ENCODE assay signal across 18 cellular contexts in genomic region chr10:116170815-116171250, GRCh38.
DNase-seq lines count a peak whose midpoint lies in the region; ATAC-seq and TF ChIP-seq lines count a peak whose summit lies in the region.
"Had no signal": no experiment of that assay in that cellular context is flagged by ENCODE, and none has a peak within 500 bp of the region (broad histone marks: within the 10 kb centered on the region; RNA-seq: fewer than 3 reads in every experiment).

No MANE protein-coding gene starts in this region.

- H3K27ac Mint-ChIP-seq in GM23338, result 0 out of 2 replicates have a peak overlapping the region, but pooled peaks have one; percentile 23
- peak overlapping the region; percentile 99 for H3K27ac Mint-ChIP-seq in glutamatergic neuron (ENCODE audit: unreplicated experiment)
- H3K27ac Mint-ChIP-seq: T-helper 2 cell treated with Interferon-gamma antibody and Interleukin-4, amounts not matched to agents 5 μg/mL and 100 μg/mL, for 36 hours had no signal

- H3K27me3 ChIP-seq in GM23338 (ENCODE audit: insufficient read depth) (no peaks in the 10 kb centered on the region), NT2/D1 (ENCODE audit: insufficient read depth, insufficient read length) (no peaks in the 10 kb centered on the region)
- H3K27me3 ChIP-seq: pancreas had no signal

- H3K4me3 ChIP-seq in GM23338 (no peak overlapping the region), NT2/D1 (ENCODE audit: insufficient read length, low read depth) (no peak overlapping the region)
- H3K4me3 ChIP-seq: hepatocyte, lower lobe of right lung, pancreas had no signal

- H3K4me3 Mint-ChIP-seq in GM23338, result no peak overlapping the region; the same call in 2 of the 3 replicates
- peak overlapping the region; percentile 78 for H3K4me3 Mint-ChIP-seq in glutamatergic neuron (ENCODE audit: unreplicated experiment)
- H3K4me3 Mint-ChIP-seq: T-helper 2 cell treated with Interferon-gamma antibody and Interleukin-4, amounts not matched to agents 5 μg/mL and 100 μg/mL, for 36 hours had no signal

- H4K20me1 ChIP-seq in GM23338 (replicated peaks; ENCODE audit: insufficient read depth), result no peaks in the 10 kb centered on the region

- H3K79me2 ChIP-seq in GM23338 (replicated peaks; ENCODE audit: insufficient read depth), result no peaks in the 10 kb centered on the region
- H3K79me2 ChIP-seq: hepatocyte had no signal

- ATAC-seq in GM23338, result peak; percentile 48
- ATAC-seq: lower lobe of right lung, pancreas had no signal

- H3K4me1 Mint-ChIP-seq in GM23338 (peaks cover 30% of the 10 kb centered on the region), glutamatergic neuron (ENCODE audit: low read depth, unreplicated experiment) (peaks cover 71% of the 10 kb centered on the region)

- 0 out of 2 replicates have a peak, but pooled peaks cover 4% of the 10 kb centered on the region for H3K9me2 ChIP-seq in GM23338 (ENCODE audit: insufficient read depth)

- H3K36me3 Mint-ChIP-seq in GM23338 (ENCODE audit: low read depth) (peaks cover 4% of the 10 kb centered on the region; the same call in 2 of the 3 replicates), glutamatergic neuron (ENCODE audit: unreplicated experiment) (peaks cover 7% of the 10 kb centered on the region)

- peaks cover 13% of the 10 kb centered on the region for H3K4me1 ChIP-seq in GM23338 (ENCODE audit: insufficient read depth)
- no peaks in the 10 kb centered on the region for H3K4me1 ChIP-seq in NT2/D1 (ENCODE audit: insufficient read depth, insufficient read length)
- H3K4me1 ChIP-seq: lower lobe of right lung, pancreas had no signal

- no peak overlapping the region for H3K9ac ChIP-seq in NT2/D1 (ENCODE audit: insufficient read length, low read depth)

- no peaks in the 10 kb centered on the region for H3K9me3 ChIP-seq in NT2/D1 (ENCODE audit: insufficient read depth, low read length)
- H3K9me3 ChIP-seq: lower lobe of right lung, pancreas had no signal

- DNase-seq in A172 (ENCODE audit: low spot score) (peak; percentile 45), GM23338 (ENCODE audit: low spot score) (no peak), NT2/D1 (ENCODE audit: low read depth, low spot score) (peak; percentile 42), glutamatergic neuron (no peak), NCI-H345 treated with DMSO at 0.1 percent for 48 hours (lab: John Stamatoyannopoulos, UW; ENCODE audit: unreplicated experiment) (no peak), NK-92 (lab: John Stamatoyannopoulos, UW; ENCODE audit: unreplicated experiment) (no peak), SW480 (ENCODE audit: low spot score) (no peak)
- no peak for DNase-seq in activated CD4-positive, alpha-beta T cell treated with anti-CD3 and anti-CD28 coated beads for 1 hour
- DNase-seq: activated CD4-positive, alpha-beta T cell treated with anti-CD3 and anti-CD28 coated beads, Interleukin-2, amount 50 U/mL, for 48 hours; activated effector memory CD4-positive, alpha-beta T cell treated with anti-CD3 and anti-CD28 coated beads, Interleukin-2, amount 50 U/mL, for 16 hours; DND-41; lower lobe of right lung; NCI-H1048; NCI-H510A; pancreas; stimulated activated CD4-positive, alpha-beta T cell treated with anti-CD3 and anti-CD28 coated beads, Interleukin-1b, Interleukin-23, amount 100 ng/mL, for 48 hours had no signal

- H3K9me3 Mint-ChIP-seq in GM23338, result peaks cover 13% of the 10 kb centered on the region; the same call in 2 of the 3 replicates
- H3K9me3 Mint-ChIP-seq in glutamatergic neuron (ENCODE audit: unreplicated experiment), result peaks cover 15% of the 10 kb centered on the region

- TF ChIP-seq CTCF in GM23338 (conservative IDR thresholded peaks at IDR 0.05; ENCODE audit: low read depth in 2 of 2), result no peak
- TF ChIP-seq CTCF in glutamatergic neuron (IDR thresholded peaks at IDR 0.05; ENCODE audit: partially characterized antibody, unreplicated experiment), result no peak

- no peaks in the 10 kb centered on the region for H3K36me3 ChIP-seq in GM23338 (ENCODE audit: insufficient read depth)
- H3K36me3 ChIP-seq in NT2/D1 (ENCODE audit: insufficient read depth, insufficient read length, low read length), result no peaks in the 10 kb centered on the region
- H3K36me3 ChIP-seq: lower lobe of right lung, pancreas had no signal

- no peak overlapping the region for H2AFZ ChIP-seq in GM23338
- H2AFZ ChIP-seq: hepatocyte had no signal

- H3F3A ChIP-seq in GM23338 (replicated peaks; ENCODE audit: low read depth), result no peaks in the 10 kb centered on the region

- no peak overlapping the region for H3K27ac ChIP-seq in GM23338 (ENCODE audit: low read depth)
- H3K27ac ChIP-seq: hepatocyte, lower lobe of right lung, pancreas had no signal

- H3K4me2 ChIP-seq in GM23338, result peak overlapping the region; percentile 21; the same call in 1 of the 2 replicates
- H3K4me2 ChIP-seq: hepatocyte had no signal

- H3K27me3 Mint-ChIP-seq in GM23338 (ENCODE audit: insufficient read depth, low read depth, poor library complexity), result peaks cover 3% of the 10 kb centered on the region
- peaks cover 17% of the 10 kb centered on the region for H3K27me3 Mint-ChIP-seq in glutamatergic neuron (ENCODE audit: unreplicated experiment)

TF ChIP-seq in GM23338, 12 proteins besides CTCF, POLR2A, EP300 and RAD21:
- TF ChIP-seq STAT1 (IDR thresholded peaks at IDR 0.05; ENCODE audit: unreplicated experiment), result no peak
- TF ChIP-seq, protein P1, sequence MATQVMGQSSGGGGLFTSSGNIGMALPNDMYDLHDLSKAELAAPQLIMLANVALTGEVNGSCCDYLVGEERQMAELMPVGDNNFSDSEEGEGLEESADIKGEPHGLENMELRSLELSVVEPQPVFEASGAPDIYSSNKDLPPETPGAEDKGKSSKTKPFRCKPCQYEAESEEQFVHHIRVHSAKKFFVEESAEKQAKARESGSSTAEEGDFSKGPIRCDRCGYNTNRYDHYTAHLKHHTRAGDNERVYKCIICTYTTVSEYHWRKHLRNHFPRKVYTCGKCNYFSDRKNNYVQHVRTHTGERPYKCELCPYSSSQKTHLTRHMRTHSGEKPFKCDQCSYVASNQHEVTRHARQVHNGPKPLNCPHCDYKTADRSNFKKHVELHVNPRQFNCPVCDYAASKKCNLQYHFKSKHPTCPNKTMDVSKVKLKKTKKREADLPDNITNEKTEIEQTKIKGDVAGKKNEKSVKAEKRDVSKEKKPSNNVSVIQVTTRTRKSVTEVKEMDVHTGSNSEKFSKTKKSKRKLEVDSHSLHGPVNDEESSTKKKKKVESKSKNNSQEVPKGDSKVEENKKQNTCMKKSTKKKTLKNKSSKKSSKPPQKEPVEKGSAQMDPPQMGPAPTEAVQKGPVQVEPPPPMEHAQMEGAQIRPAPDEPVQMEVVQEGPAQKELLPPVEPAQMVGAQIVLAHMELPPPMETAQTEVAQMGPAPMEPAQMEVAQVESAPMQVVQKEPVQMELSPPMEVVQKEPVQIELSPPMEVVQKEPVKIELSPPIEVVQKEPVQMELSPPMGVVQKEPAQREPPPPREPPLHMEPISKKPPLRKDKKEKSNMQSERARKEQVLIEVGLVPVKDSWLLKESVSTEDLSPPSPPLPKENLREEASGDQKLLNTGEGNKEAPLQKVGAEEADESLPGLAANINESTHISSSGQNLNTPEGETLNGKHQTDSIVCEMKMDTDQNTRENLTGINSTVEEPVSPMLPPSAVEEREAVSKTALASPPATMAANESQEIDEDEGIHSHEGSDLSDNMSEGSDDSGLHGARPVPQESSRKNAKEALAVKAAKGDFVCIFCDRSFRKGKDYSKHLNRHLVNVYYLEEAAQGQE (IDR thresholded peaks at IDR 0.05; ENCODE audit: unreplicated experiment), result no peak
- no peak for TF ChIP-seq ZNF114 (CRISPR knock-in tag; IDR thresholded peaks at IDR 0.05)
- TF ChIP-seq EZH2 (IDR thresholded peaks at IDR 0.05; ENCODE audit: low read depth, unreplicated experiment), result no peak
- TF ChIP-seq JUNB (IDR thresholded peaks at IDR 0.05; ENCODE audit: unreplicated experiment), result no peak
- TF ChIP-seq ETS1 (IDR thresholded peaks at IDR 0.05), result no peak

Comparison
In these comparisons a context has a peak if more than half of its experiments do, and no peak if none do; other contexts are left out.
1. DNase-seq: peak in A172 (single experiment) and NT2/D1 (single experiment); none in GM23338 (single experiment), glutamatergic neuron (single experiment), activated CD4-positive, alpha-beta T cell treated with anti-CD3 and anti-CD28 coated beads for 1 hour (single experiment), NCI-H345 treated with DMSO at 0.1 percent for 48 hours (single experiment), NK-92 (single experiment) and SW480 (single experiment).